17 cellular contexts compared by ENCODE assay signal in genomic region chr1:246617768-246618167, GRCh38. TPM values are rescaled to one million over a fixed set of nuclear protein-coding genes. Genes with fewer than 3 reads are reported as not detected.
DNase-seq lines count a peak whose midpoint lies in the region; ATAC-seq and TF ChIP-seq lines count a peak whose summit lies in the region.
"Had no signal": no experiment of that assay in that cellular context is flagged by ENCODE, and none has a peak within 500 bp of the region (broad histone marks: within the 10 kb centered on the region; RNA-seq: fewer than 3 reads in every experiment).

No MANE protein-coding gene starts in this region.

- peaks cover 0 to 12% of the 10 kb centered on the region in 2 donors for H3K36me3 ChIP-seq in gastroesophageal sphincter
- H3K36me3 ChIP-seq in muscle layer of duodenum (ENCODE audit: control insufficient read depth in 1 of 2, insufficient read depth in 2 of 2, low read length in 2 of 2): peaks cover 6 to 9% of the 10 kb centered on the region in 2 donors
- no peaks in the 10 kb centered on the region for H3K36me3 ChIP-seq in thoracic aorta

- peaks cover 18% of the 10 kb centered on the region for H3K36me3 Mint-ChIP-seq in activated naive CD8-positive, alpha-beta T cell treated with anti-CD3 and anti-CD28 coated beads for 36 hours

- H3K27me3 ChIP-seq in gastroesophageal sphincter (no peaks in the 10 kb centered on the region), muscle layer of duodenum (ENCODE audit: low read depth, low read length) (no peaks in the 10 kb centered on the region), thoracic aorta (replicated peaks; ENCODE audit: insufficient read depth) (no peaks in the 10 kb centered on the region)
- H3K27me3 ChIP-seq: neutrophil, SJCRH30 had no signal

- peaks cover 4 to 63% (median 10%) of the 10 kb centered on the region in 3 donors for H3K4me1 ChIP-seq in gastroesophageal sphincter
- peaks cover 6 to 14% of the 10 kb centered on the region in 2 donors for H3K4me1 ChIP-seq in muscle layer of duodenum (ENCODE audit: control insufficient read depth in 1 of 2, insufficient read depth in 2 of 2, low read length in 2 of 2)
- peaks cover 7 to 26% of the 10 kb centered on the region in 2 donors for H3K4me1 ChIP-seq in thoracic aorta (ENCODE audit: control insufficient read depth in 1 of 2, low read depth in 2 of 2)
- H3K4me1 ChIP-seq: SJCRH30 had no signal

- 29 to 54% methylated on average over 2 to 3 of the region's 3 CpGs for WGBS in gastroesophageal sphincter (ENCODE audit: low coverage in 1 of 2), 2 donors

- no peak for DNase-seq in activated naive CD8-positive, alpha-beta T cell treated with anti-CD3 and anti-CD28 coated beads for 36 hours
- DNase-seq in thoracic aorta (ENCODE audit: low spot score): no peak
- no peak for DNase-seq in stimulated activated CD4-positive, alpha-beta T cell treated with anti-CD3 and anti-CD28 coated beads, Interleukin-12 subunit alpha, Interleukin-12 subunit beta, amount 100 ng/mL, for 4 hours
- DNase-seq in SW 1271 (lab: John Stamatoyannopoulos, UW): no peak
- DNase-seq: activated CD4-positive, alpha-beta T cell treated with anti-CD3 and anti-CD28 coated beads, Interleukin-2, amount 50 U/mL, for 48 hours; activated effector memory CD4-positive, alpha-beta T cell treated with anti-CD3 and anti-CD28 coated beads, Interleukin-2, amount 50 U/mL, for 16 hours; amygdala; caudate nucleus; DMS53; NCI-H187; NCI-H226; SJCRH30 had no signal

- peak overlapping the region; percentile 84 to 99 (median 89) for H3K27ac ChIP-seq in gastroesophageal sphincter
- peak overlapping the region; percentile 1 for H3K27ac ChIP-seq in muscle layer of duodenum (ENCODE audit: low read length)
- peak overlapping the region; percentile 28 to 62 for H3K27ac ChIP-seq in thoracic aorta
- H3K27ac ChIP-seq: neutrophil, SJCRH30 had no signal

- H3K9me3 ChIP-seq in gastroesophageal sphincter: no peaks in the 10 kb centered on the region
- no peaks in the 10 kb centered on the region for H3K9me3 ChIP-seq in muscle layer of duodenum (ENCODE audit: control insufficient read depth in 1 of 2, low read length in 2 of 2)
- H3K9me3 ChIP-seq in thoracic aorta: no peaks in the 10 kb centered on the region
- H3K9me3 ChIP-seq: neutrophil, SJCRH30 had no signal

- H3K4me3 Mint-ChIP-seq in activated naive CD8-positive, alpha-beta T cell treated with anti-CD3 and anti-CD28 coated beads for 36 hours: no peak overlapping the region
- H3K4me3 Mint-ChIP-seq: T-helper 1 cell treated with Interleukin-12 subunit alpha and Interleukin-12 subunit beta and Interleukin-4 antibody, amounts not matched to agents 30 μg/mL and 1 μg/mL, for 36 hours had no signal

- H3K27me3 Mint-ChIP-seq in activated naive CD8-positive, alpha-beta T cell treated with anti-CD3 and anti-CD28 coated beads for 36 hours: no peaks in the 10 kb centered on the region

- TF ChIP-seq CTCF in gastroesophageal sphincter (IDR thresholded peaks at IDR 0.05) (no peak), thoracic aorta (IDR thresholded peaks at IDR 0.05) (no peak)

- H3K9me3 Mint-ChIP-seq in activated naive CD8-positive, alpha-beta T cell treated with anti-CD3 and anti-CD28 coated beads for 36 hours: no peaks in the 10 kb centered on the region
- H3K9me3 Mint-ChIP-seq: T-helper 1 cell treated with Interleukin-12 subunit alpha and Interleukin-12 subunit beta and Interleukin-4 antibody, amounts not matched to agents 30 μg/mL and 1 μg/mL, for 36 hours had no signal

- peak; percentile 93 for ATAC-seq in gastroesophageal sphincter
- no peak for ATAC-seq in thoracic aorta (ENCODE audit: insufficient number of reproducible peaks, low FRiP score, low read depth)
- no peak for ATAC-seq in HG02884 (IDR thresholded peaks at IDR 0.05; ENCODE audit: unreplicated experiment)

- TF ChIP-seq EP300 in gastroesophageal sphincter (IDR thresholded peaks at IDR 0.05): peak; percentile 73

- H3K4me3 ChIP-seq in gastroesophageal sphincter: no peak overlapping the region
- H3K4me3 ChIP-seq in muscle layer of duodenum (ENCODE audit: low read depth in 1 of 2, low read length in 2 of 2): no peak overlapping the region
- H3K4me3 ChIP-seq in thoracic aorta: no peak overlapping the region
- H3K4me3 ChIP-seq: SJCRH30 had no signal

- H3K4me1 Mint-ChIP-seq in activated naive CD8-positive, alpha-beta T cell treated with anti-CD3 and anti-CD28 coated beads for 36 hours: peaks cover 14% of the 10 kb centered on the region

- TF ChIP-seq POLR2A in gastroesophageal sphincter (IDR thresholded peaks at IDR 0.05): no peak

- H3K27ac Mint-ChIP-seq in activated naive CD8-positive, alpha-beta T cell treated with anti-CD3 and anti-CD28 coated beads for 36 hours: peak overlapping the region; percentile 19
- H3K27ac Mint-ChIP-seq: T-helper 1 cell treated with Interleukin-12 subunit alpha and Interleukin-12 subunit beta and Interleukin-4 antibody, amounts not matched to agents 30 μg/mL and 1 μg/mL, for 36 hours had no signal

RNA-seq across cellular contexts. Expression of gene CNST, which starts 51.5 kb away (rescaled TPM):
- 10 to 100 TPM; 25.8 to 26.1 TPM for total RNA-seq in activated naive CD8-positive, alpha-beta T cell treated with anti-CD3 and anti-CD28 coated beads for 36 hours
- total RNA-seq in gastroesophageal sphincter (10 to 100 TPM; 41.6 to 81.9 (median 65.6) TPM), thoracic aorta (10 to 100 TPM; 20.7 to 29.3 TPM)

RNA-seq across cellular contexts. Expression of gene TFB2M, which starts 51.7 kb away (rescaled TPM):
- total RNA-seq in activated naive CD8-positive, alpha-beta T cell treated with anti-CD3 and anti-CD28 coated beads for 36 hours: 10 to 100 TPM; 33.1 to 35.9 TPM
- 10 to 100 TPM in 2 of 4 donors, 1 to 10 TPM in 2; 7.4 to 12.8 (median 10.2) TPM for total RNA-seq in gastroesophageal sphincter
- 1 to 10 TPM; 5.9 to 6.5 TPM for total RNA-seq in thoracic aorta

Comparison
In these comparisons a context has a peak if more than half of its experiments do, and no peak if none do; other contexts are left out.
1. H3K27ac ChIP-seq: peak in every context shown above with its lines; median percentile 89 in gastroesophageal sphincter; 45 in thoracic aorta; 1 in muscle layer of duodenum.